10 cellular contexts compared by ENCODE assay signal in genomic region chr22:41106122-41106968, GRCh38. TPM values are rescaled to one million over a fixed set of nuclear protein-coding genes. Genes with fewer than 3 reads are reported as not detected.
DNase-seq lines count a peak whose midpoint lies in the region; ATAC-seq and TF ChIP-seq lines count a peak whose summit lies in the region.
"Had no signal": no experiment of that assay in that cellular context is flagged by ENCODE, and none has a peak within 500 bp of the region (broad histone marks: within the 10 kb centered on the region; RNA-seq: fewer than 3 reads in every experiment).

No MANE protein-coding gene starts in this region.

- H3K4me1 ChIP-seq in CD4-positive, alpha-beta memory T cell (ENCODE audit: insufficient read depth, low read length): peaks cover 56% of the 10 kb centered on the region
- H3K4me1 ChIP-seq in OCI-LY1 (ENCODE audit: insufficient read depth, low read length, severe bottlenecking): no peaks in the 10 kb centered on the region
- no peaks in the 10 kb centered on the region for H3K4me1 ChIP-seq in osteoblast (ENCODE audit: insufficient read depth, low read length)
- H3K4me1 ChIP-seq in SK-N-SH (ENCODE audit: control insufficient read depth in 1 of 2, insufficient read depth in 2 of 2, low read depth in 1 of 2, low read length in 1 of 2): no peaks in the 10 kb centered on the region

- no peak for TF ChIP-seq RAD21 in SK-N-SH (IDR thresholded peaks at IDR 0.05; ENCODE audit: low read length)

- peak overlapping the region; percentile 11 to 89 (median 53) for H3K27ac Mint-ChIP-seq in CD4-positive, alpha-beta memory T cell
- H3K27ac Mint-ChIP-seq in endothelial cell (ENCODE audit: unreplicated experiment): peak overlapping the region; percentile 14

- no peak overlapping the region for H2AFZ ChIP-seq in OCI-LY1 (ENCODE audit: low read length)
- no peak overlapping the region for H2AFZ ChIP-seq in osteoblast (ENCODE audit: low read length)
- H2AFZ ChIP-seq in SK-N-SH (ENCODE audit: low read depth): no peak overlapping the region

- H3K4me1 Mint-ChIP-seq in CD4-positive, alpha-beta memory T cell: peaks cover 37 to 82% (median 58%) of the 10 kb centered on the region in 4 donors
- H3K4me1 Mint-ChIP-seq in endothelial cell (ENCODE audit: unreplicated experiment): peaks cover 25% of the 10 kb centered on the region

- no peak for ATAC-seq in GM19455 (IDR thresholded peaks at IDR 0.05; ENCODE audit: unreplicated experiment)

- peak overlapping the region; percentile 20 for H3K27ac ChIP-seq in CD4-positive, alpha-beta memory T cell (ENCODE audit: low read depth, low read length)
- peak overlapping the region; percentile 6 for H3K27ac ChIP-seq in OCI-LY1 (ENCODE audit: low read depth, low read length, poor library complexity, severe bottlenecking)
- H3K27ac ChIP-seq in osteoblast (ENCODE audit: low read depth, low read length): peak overlapping the region; percentile 1
- H3K27ac ChIP-seq in SK-N-SH (ENCODE audit: low read depth in 2 of 2, low read length in 1 of 2): no peak overlapping the region

- no peak overlapping the region for H3K4me3 ChIP-seq in CD4-positive, alpha-beta memory T cell (ENCODE audit: low read length in 2 of 2)
- H3K4me3 ChIP-seq in OCI-LY1 (ENCODE audit: low read depth, low read length, poor library complexity, severe bottlenecking) (no peak overlapping the region), osteoblast (ENCODE audit: insufficient read depth, low read length) (no peak overlapping the region), SK-N-SH (ENCODE audit: low read depth in 2 of 2, low read length in 1 of 2) (no peak overlapping the region)

- H3K9me3 ChIP-seq in CD4-positive, alpha-beta memory T cell (ENCODE audit: control insufficient read depth in 1 of 2, low read length in 2 of 2): no peaks in the 10 kb centered on the region
- H3K9me3 ChIP-seq in OCI-LY1 (ENCODE audit: low read length) (no peaks in the 10 kb centered on the region), osteoblast (ENCODE audit: low read depth, low read length) (no peaks in the 10 kb centered on the region), SK-N-SH (no peaks in the 10 kb centered on the region)

- H3K9me3 Mint-ChIP-seq in CD4-positive, alpha-beta memory T cell: no peaks in the 10 kb centered on the region
- no peaks in the 10 kb centered on the region for H3K9me3 Mint-ChIP-seq in endothelial cell (ENCODE audit: unreplicated experiment)

- H3K27me3 ChIP-seq in CD4-positive, alpha-beta memory T cell (ENCODE audit: insufficient read depth, low read length): no peaks in the 10 kb centered on the region
- H3K27me3 ChIP-seq in OCI-LY1 (ENCODE audit: insufficient read depth, low read length): no peaks in the 10 kb centered on the region
- H3K27me3 ChIP-seq in osteoblast (ENCODE audit: insufficient read depth, low read length): no peaks in the 10 kb centered on the region
- H3K27me3 ChIP-seq in SK-N-SH (ENCODE audit: insufficient read depth): no peaks in the 10 kb centered on the region

- H3K27me3 Mint-ChIP-seq in CD4-positive, alpha-beta memory T cell: no peaks in the 10 kb centered on the region
- H3K27me3 Mint-ChIP-seq in endothelial cell (ENCODE audit: unreplicated experiment): peaks cover 2% of the 10 kb centered on the region

- H3K9me2 ChIP-seq in OCI-LY1 (ENCODE audit: low read depth, low read length) (no peaks in the 10 kb centered on the region), SK-N-SH (no peaks in the 10 kb centered on the region)

- no peak for TF ChIP-seq EP300 in SK-N-SH (IDR thresholded peaks at IDR 0.05; ENCODE audit: borderline replicate concordance in 1 of 2, low read depth in 1 of 2, low read length in 1 of 2)

- intact Hi-C loops in CD4-positive, alpha-beta memory T cell (cut with micrococcal nuclease): no loop called here

- H3K9ac ChIP-seq in OCI-LY1 (ENCODE audit: low read length) (no peak overlapping the region), SK-N-SH (no peak overlapping the region)

- H4K20me1 ChIP-seq in OCI-LY1 (ENCODE audit: insufficient read depth, low read length) (no peaks in the 10 kb centered on the region; the same call in 1 of the 2 replicates), osteoblast (ENCODE audit: insufficient read depth, low read length) (peaks cover 50% of the 10 kb centered on the region), SK-N-SH (ENCODE audit: insufficient read depth) (peaks cover 81% of the 10 kb centered on the region)

- POLR2A ChIA-PET in CD4-positive, alpha-beta memory T cell (lab: Charles Lee; ENCODE audit: partially characterized antibody): interaction anchor here (0.8 to 6.8 kb wide), 5 partner anchors 10 to 155 kb away, joined by 3 to 38 read pairs (median 6); partner anchors contain the start of genes EP300 and RBX1
- POLR2A ChIA-PET in SK-N-SH (lab: Yijun Ruan, JAX): no interaction called here

- WGBS in SK-N-SH (ENCODE audit: low lambda C conversion rate): 94% methylated on average over 8 of the region's 8 CpGs

- H3K36me3 Mint-ChIP-seq in CD4-positive, alpha-beta memory T cell: peaks cover 20 to 34% of the 10 kb centered on the region in 2 donors
- H3K36me3 Mint-ChIP-seq in endothelial cell (ENCODE audit: low read depth, unreplicated experiment): peaks cover 7% of the 10 kb centered on the region

- no peaks in the 10 kb centered on the region for H3K36me3 ChIP-seq in CD4-positive, alpha-beta memory T cell (ENCODE audit: insufficient read depth, low read length)
- H3K36me3 ChIP-seq in OCI-LY1 (ENCODE audit: insufficient read depth, low read length) (peaks cover 58% of the 10 kb centered on the region), osteoblast (ENCODE audit: insufficient read depth, low read length) (no peaks in the 10 kb centered on the region), SK-N-SH (replicated peaks in 1 of 2; ENCODE audit: control insufficient read depth in 1 of 2, insufficient read depth in 2 of 2, low read length in 1 of 2) (peaks cover 0 to 2% of the 10 kb centered on the region in 2 experiments)

- H3F3A ChIP-seq in OCI-LY1 (ENCODE audit: insufficient read depth, low read length) (no peaks in the 10 kb centered on the region), SK-N-SH (replicated peaks; ENCODE audit: insufficient read depth) (no peaks in the 10 kb centered on the region)

- DNase-seq in CD4-positive, alpha-beta memory T cell: no peak
- DNase-seq in endothelial cell (ENCODE audit: low spot score) (no peak), osteoblast (ENCODE audit: insufficient read length, low spot score, missing footprints) (no peak), SW 1271 (lab: John Stamatoyannopoulos, UW) (no peak), SK-N-SH (no peak), NCI-H510A (lab: John Stamatoyannopoulos, UW) (no peak)
- DNase-seq: activated naive CD4-positive, alpha-beta T cell treated with anti-CD3 and anti-CD28 coated beads, Interleukin-2, amount 50 U/mL, for 16 hours; kidney glomerular epithelial cell had no signal

- H3K4me2 ChIP-seq in OCI-LY1 (ENCODE audit: low read length): no peak overlapping the region
- H3K4me2 ChIP-seq in osteoblast (ENCODE audit: insufficient read depth, low read length): no peak overlapping the region
- no peak overlapping the region for H3K4me2 ChIP-seq in SK-N-SH

- TF ChIP-seq CTCF in OCI-LY1 (IDR thresholded peaks at IDR 0.05; ENCODE audit: low read length): no peak
- no peak for TF ChIP-seq CTCF in endothelial cell (IDR thresholded peaks at IDR 0.05; ENCODE audit: unreplicated experiment)
- no peak for TF ChIP-seq CTCF in osteoblast (IDR thresholded peaks at IDR 0.05; ENCODE audit: extremely low read depth, low read depth, low read length)
- no peak for TF ChIP-seq CTCF in SK-N-SH (IDR thresholded peaks at IDR 0.05)

- CTCF ChIA-PET in CD4-positive, alpha-beta memory T cell (lab: Charles Lee; ENCODE audit: partially characterized antibody): interaction anchor here (1.7 to 1.8 kb wide), 2 partner anchors 13 to 184 kb away, joined by 4 to 7 read pairs; partner anchors contain the start of gene EP300
- CTCF ChIA-PET in SK-N-SH (lab: Yijun Ruan, JAX): no interaction called here

- peak overlapping the region in 7 of 8 donors; percentile 18 to 73 (median 58) for H3K4me3 Mint-ChIP-seq in CD4-positive, alpha-beta memory T cell
- no peak overlapping the region for H3K4me3 Mint-ChIP-seq in endothelial cell (ENCODE audit: unreplicated experiment)

- peaks cover 94% of the 10 kb centered on the region for H3K79me2 ChIP-seq in OCI-LY1 (ENCODE audit: insufficient read depth, low read length)
- H3K79me2 ChIP-seq in osteoblast (ENCODE audit: insufficient read depth, low read length): peaks cover 97% of the 10 kb centered on the region
- H3K79me2 ChIP-seq in SK-N-SH (ENCODE audit: insufficient read depth): peaks cover 96% of the 10 kb centered on the region

TF ChIP-seq in SK-N-SH, 30 proteins besides CTCF, POLR2A, EP300 and RAD21 (continues in another document):
- no peak for TF ChIP-seq NFIC (IDR thresholded peaks at IDR 0.05; ENCODE audit: borderline replicate concordance)
- TF ChIP-seq FOSL2 (IDR thresholded peaks at IDR 0.05; ENCODE audit: borderline replicate concordance, low read depth): no peak

RNA-seq across cellular contexts. Expression of gene EP300, which starts 14.0 kb away (rescaled TPM):
- 100 to 1,000 TPM; 106 to 125 TPM for total RNA-seq in CD4-positive, alpha-beta memory T cell
- 10 to 100 TPM in 1 of 2 donors, 1 to 10 TPM in 1; 3.5 to 27.4 TPM for polyA plus RNA-seq in CD4-positive, alpha-beta memory T cell
- total RNA-seq in endothelial cell (ENCODE audit: unreplicated experiment): 115 TPM
- total RNA-seq in osteoblast: 67.7 and 71.0 TPM in 2 replicates
- 6.2 and 7.1 TPM in 2 replicates for polyA plus RNA-seq in SK-N-SH (2012; rRNA removed)
- 5.5 and 5.8 TPM in 2 replicates for polyA plus RNA-seq in SK-N-SH (2012; cell fraction: cytosol; rRNA removed)
- 16.9 and 22.0 TPM in 2 replicates for polyA plus RNA-seq in SK-N-SH (2012; cell fraction: nucleus; rRNA removed)

Comparison
In these comparisons a context has a peak if more than half of its experiments do, and no peak if none do; other contexts are left out.
1. H3K27ac ChIP-seq: peak in CD4-positive, alpha-beta memory T cell (single experiment), OCI-LY1 (single experiment) and osteoblast (single experiment); none in SK-N-SH (0 of 2).